38 cellular contexts compared by ENCODE assay signal in genomic region chr11:34674038-34674437, GRCh38. TPM values are rescaled to one million over a fixed set of nuclear protein-coding genes. Genes with fewer than 3 reads are reported as not detected.
"Had no signal": no experiment of that assay in that cellular context is flagged by ENCODE, and none has a peak within 500 bp of the region (broad histone marks: within the 10 kb centered on the region; RNA-seq: fewer than 3 reads in every experiment).

No MANE protein-coding gene starts in this region.

- H3K36me3 ChIP-seq: adrenal gland, brain microvascular endothelial cell, breast epithelium, WERI-Rb-1 had no signal

- H3K4me3 ChIP-seq: adrenal gland, body of pancreas, breast epithelium had no signal

- H3K9me3 ChIP-seq: adrenal gland, body of pancreas, breast epithelium had no signal

- FAIRE-seq: astrocyte had no signal

- H3K27ac ChIP-seq: adrenal gland, body of pancreas, brain microvascular endothelial cell, breast epithelium, WERI-Rb-1 had no signal

- H3K4me1 ChIP-seq: adrenal gland, breast epithelium had no signal

- DNase-seq: activated CD4-positive, alpha-beta memory T cell treated with anti-CD3 and anti-CD28 coated beads, Interleukin-2, amount 10 ng/mL, durations not matched to agents 7 days and 5 days; activated CD4-positive, alpha-beta T cell treated with anti-CD3 and anti-CD28 coated beads for 1 hour; activated CD4-positive, alpha-beta T cell treated with anti-CD3 and anti-CD28 coated beads for 36 hours; activated CD4-positive, alpha-beta T cell treated with anti-CD3 and anti-CD28 coated beads for 48 hours; activated CD4-positive, alpha-beta T cell treated with anti-CD3 and anti-CD28 coated beads, Interleukin-2, amount 10 ng/mL, durations not matched to agents 7 days and 5 days; activated CD4-positive, alpha-beta T cell treated with anti-CD3 and anti-CD28 coated beads, Interleukin-2, amount 50 U/mL, for 48 hours; activated CD4-positive, CD25-positive, alpha-beta regulatory T cell; activated CD8-positive, alpha-beta memory T cell treated with anti-CD3 and anti-CD28 coated beads, Interleukin-2, amount 50 U/mL, for 4 hours; activated effector memory CD4-positive, alpha-beta T cell treated with anti-CD3 and anti-CD28 coated beads, Interleukin-2, amount 50 U/mL, for 16 hours; activated gamma-delta T cell treated with Interleukin-2 at 50 U/mL for 16 hours; activated naive CD4-positive, alpha-beta T cell; activated naive CD4-positive, alpha-beta T cell treated with anti-CD3 and anti-CD28 coated beads for 36 hours; activated naive CD8-positive, alpha-beta T cell treated with anti-CD3 and anti-CD28 coated beads, Interleukin-2, amount 10 ng/mL, durations not matched to agents 7 days and 5 days; activated T-cell treated with anti-CD3 and anti-CD28 coated beads for 4 hours; activated T-cell treated with anti-CD3 and anti-CD28 coated beads, Interleukin-2, amount 50 U/mL, for 1 hour; activated T-cell treated with anti-CD3 and anti-CD28 coated beads, Interleukin-2, amount 50 U/mL, for 4 hours; activated T-cell treated with anti-CD3 and anti-CD28 coated beads, Interleukin-2, amount 50 U/mL, for 72 hours; adrenal gland; amniotic stem cell; aorta; body of pancreas; brain microvascular endothelial cell; central memory CD4-positive, alpha-beta T cell; T-helper 1 cell; T-helper 2 cell; T-helper 9 cell; WERI-Rb-1 had no signal

- H3K4me1 Mint-ChIP-seq: activated CD4-positive, alpha-beta T cell treated with anti-CD3 and anti-CD28 coated beads for 36 hours; activated naive CD4-positive, alpha-beta T cell treated with anti-CD3 and anti-CD28 coated beads, Interleukin-2, amount 50 U/mL, for 24 hours; activated T-helper 17 cell treated with anti-CD3 and anti-CD28 coated beads, Interleukin-2, amount 50 U/mL, for 72 hours had no signal

- H3K4me3 Mint-ChIP-seq: activated CD4-positive, alpha-beta memory T cell treated with anti-CD3 and anti-CD28 coated beads, Interleukin-2, amount 10 ng/mL, durations not matched to agents 7 days and 5 days; activated CD4-positive, alpha-beta T cell treated with anti-CD3 and anti-CD28 coated beads for 36 hours; activated CD4-positive, alpha-beta T cell treated with anti-CD3 and anti-CD28 coated beads, Interleukin-2, amount 10 ng/mL, durations not matched to agents 7 days and 5 days; activated naive CD4-positive, alpha-beta T cell treated with anti-CD3 and anti-CD28 coated beads for 36 hours; activated naive CD4-positive, alpha-beta T cell treated with anti-CD3 and anti-CD28 coated beads, Interleukin-2, amount 50 U/mL, for 24 hours; activated naive CD8-positive, alpha-beta T cell; activated naive CD8-positive, alpha-beta T cell treated with anti-CD3 and anti-CD28 coated beads, Interleukin-2, amount 10 ng/mL, durations not matched to agents 7 days and 5 days; activated T-cell treated with anti-CD3 and anti-CD28 coated beads, Interleukin-2, amount 50 U/mL, for 4 hours; activated T-cell treated with anti-CD3 and anti-CD28 coated beads, Interleukin-2, amount 50 U/mL, for 72 hours; activated T-helper 1 cell treated with anti-CD3 and anti-CD28 coated beads, Interleukin-12 subunit alpha, Interleukin-12 subunit beta, Interleukin-2, Interleukin-4 antibody, amounts not matched to agents 30 ng/mL and 10 ng/mL and 1 ng/mL, durations not matched to agents 14 hours and 24 hours and 36 hours; activated T-helper 17 cell treated with anti-CD3 and anti-CD28 coated beads, Interleukin-2, amount 50 U/mL, for 72 hours; T-helper 1 cell treated with Interleukin-12 subunit alpha and Interleukin-12 subunit beta and Interleukin-4 antibody, amounts not matched to agents 30 μg/mL and 1 μg/mL, for 36 hours; T-helper 2 cell treated with Interferon-gamma antibody and Interleukin-4, amounts not matched to agents 5 μg/mL and 100 μg/mL, for 36 hours; WTC11 had no signal

- H3K9me3 Mint-ChIP-seq: activated CD4-positive, alpha-beta memory T cell treated with anti-CD3 and anti-CD28 coated beads, Interleukin-2, amount 10 ng/mL, durations not matched to agents 7 days and 5 days; activated CD4-positive, alpha-beta T cell treated with anti-CD3 and anti-CD28 coated beads, Interleukin-2, amount 10 ng/mL, durations not matched to agents 7 days and 5 days; activated naive CD4-positive, alpha-beta T cell treated with anti-CD3 and anti-CD28 coated beads for 36 hours; activated naive CD4-positive, alpha-beta T cell treated with anti-CD3 and anti-CD28 coated beads, Interleukin-2, amount 50 U/mL, for 24 hours; activated T-cell treated with anti-CD3 and anti-CD28 coated beads, Interleukin-2, amount 50 U/mL, for 4 hours; activated T-helper 1 cell treated with anti-CD3 and anti-CD28 coated beads, Interleukin-12 subunit alpha, Interleukin-12 subunit beta, Interleukin-2, Interleukin-4 antibody, amounts not matched to agents 30 ng/mL and 10 ng/mL and 1 ng/mL, durations not matched to agents 14 hours and 24 hours and 36 hours; activated T-helper 17 cell treated with anti-CD3 and anti-CD28 coated beads, Interleukin-2, amount 50 U/mL, for 72 hours; T-helper 1 cell treated with Interleukin-12 subunit alpha and Interleukin-12 subunit beta and Interleukin-4 antibody, amounts not matched to agents 30 μg/mL and 1 μg/mL, for 36 hours; T-helper 2 cell treated with Interferon-gamma antibody and Interleukin-4, amounts not matched to agents 5 μg/mL and 100 μg/mL, for 36 hours had no signal

- H3K27ac Mint-ChIP-seq: activated CD4-positive, alpha-beta memory T cell treated with anti-CD3 and anti-CD28 coated beads, Interleukin-2, amount 10 ng/mL, durations not matched to agents 7 days and 5 days; activated CD4-positive, alpha-beta T cell treated with anti-CD3 and anti-CD28 coated beads for 36 hours; activated CD4-positive, alpha-beta T cell treated with anti-CD3 and anti-CD28 coated beads, Interleukin-2, amount 10 ng/mL, durations not matched to agents 7 days and 5 days; activated naive CD4-positive, alpha-beta T cell treated with anti-CD3 and anti-CD28 coated beads for 36 hours; activated naive CD8-positive, alpha-beta T cell; activated naive CD8-positive, alpha-beta T cell treated with anti-CD3 and anti-CD28 coated beads, Interleukin-2, amount 10 ng/mL, durations not matched to agents 7 days and 5 days; activated T-cell treated with anti-CD3 and anti-CD28 coated beads, Interleukin-2, amount 50 U/mL, for 72 hours; activated T-helper 1 cell treated with anti-CD3 and anti-CD28 coated beads, Interleukin-12 subunit alpha, Interleukin-12 subunit beta, Interleukin-2, Interleukin-4 antibody, amounts not matched to agents 30 ng/mL and 10 ng/mL and 1 ng/mL, durations not matched to agents 14 hours and 24 hours and 36 hours; activated T-helper 17 cell treated with anti-CD3 and anti-CD28 coated beads, Interleukin-2, amount 50 U/mL, for 72 hours; T-helper 1 cell treated with Interleukin-12 subunit alpha and Interleukin-12 subunit beta and Interleukin-4 antibody, amounts not matched to agents 30 μg/mL and 1 μg/mL, for 36 hours; T-helper 2 cell treated with Interferon-gamma antibody and Interleukin-4, amounts not matched to agents 5 μg/mL and 100 μg/mL, for 36 hours; WTC11 had no signal

- ATAC-seq: activated CD4-positive, alpha-beta T cell treated with anti-CD3 and anti-CD28 coated beads for 36 hours; activated CD4-positive, CD25-positive, alpha-beta regulatory T cell treated with anti-CD3 and anti-CD28 coated beads, Interleukin-2, amount 50 U/mL, for 24 hours; activated T-cell treated with anti-CD3 and anti-CD28 coated beads, Interleukin-2, amount 50 U/mL, for 4 hours; activated T-cell treated with anti-CD3 and anti-CD28 coated beads, Interleukin-2, amount 50 U/mL, for 72 hours; activated T-helper 17 cell treated with anti-CD3 and anti-CD28 coated beads, Interleukin-2, amount 50 U/mL, for 72 hours; body of pancreas; WTC11 had no signal

- H3K36me3 Mint-ChIP-seq: activated naive CD4-positive, alpha-beta T cell treated with anti-CD3 and anti-CD28 coated beads, Interleukin-2, amount 50 U/mL, for 24 hours; activated naive CD8-positive, alpha-beta T cell; activated naive CD8-positive, alpha-beta T cell treated with anti-CD3 and anti-CD28 coated beads, Interleukin-2, amount 10 ng/mL, durations not matched to agents 7 days and 5 days; WTC11 had no signal

RNA-seq across cellular contexts. Expression of gene EHF, which starts 53.1 kb away (rescaled TPM):
- total RNA-seq: activated CD4-positive, alpha-beta memory T cell treated with anti-CD3 and anti-CD28 coated beads, Interleukin-2, amount 10 ng/mL, durations not matched to agents 7 days and 5 days; activated CD8-positive, alpha-beta memory T cell treated with anti-CD3 and anti-CD28 coated beads for 36 hours; activated naive CD4-positive, alpha-beta T cell treated with anti-CD3 and anti-CD28 coated beads for 36 hours; activated naive CD8-positive, alpha-beta T cell treated with anti-CD3 and anti-CD28 coated beads, Interleukin-2, amount 10 ng/mL, durations not matched to agents 7 days and 5 days; activated T-cell treated with anti-CD3 and anti-CD28 coated beads, Interleukin-2, amount 50 U/mL, for 72 hours; activated T-helper 1 cell treated with anti-CD3 and anti-CD28 coated beads, Interleukin-12 subunit alpha, Interleukin-12 subunit beta, Interleukin-2, Interleukin-4 antibody, amounts not matched to agents 30 ng/mL and 10 ng/mL and 1 ng/mL, durations not matched to agents 14 hours and 24 hours and 36 hours had no signal
